ENCODE assay signal across 25 cellular contexts in the genomic region with DNA sequence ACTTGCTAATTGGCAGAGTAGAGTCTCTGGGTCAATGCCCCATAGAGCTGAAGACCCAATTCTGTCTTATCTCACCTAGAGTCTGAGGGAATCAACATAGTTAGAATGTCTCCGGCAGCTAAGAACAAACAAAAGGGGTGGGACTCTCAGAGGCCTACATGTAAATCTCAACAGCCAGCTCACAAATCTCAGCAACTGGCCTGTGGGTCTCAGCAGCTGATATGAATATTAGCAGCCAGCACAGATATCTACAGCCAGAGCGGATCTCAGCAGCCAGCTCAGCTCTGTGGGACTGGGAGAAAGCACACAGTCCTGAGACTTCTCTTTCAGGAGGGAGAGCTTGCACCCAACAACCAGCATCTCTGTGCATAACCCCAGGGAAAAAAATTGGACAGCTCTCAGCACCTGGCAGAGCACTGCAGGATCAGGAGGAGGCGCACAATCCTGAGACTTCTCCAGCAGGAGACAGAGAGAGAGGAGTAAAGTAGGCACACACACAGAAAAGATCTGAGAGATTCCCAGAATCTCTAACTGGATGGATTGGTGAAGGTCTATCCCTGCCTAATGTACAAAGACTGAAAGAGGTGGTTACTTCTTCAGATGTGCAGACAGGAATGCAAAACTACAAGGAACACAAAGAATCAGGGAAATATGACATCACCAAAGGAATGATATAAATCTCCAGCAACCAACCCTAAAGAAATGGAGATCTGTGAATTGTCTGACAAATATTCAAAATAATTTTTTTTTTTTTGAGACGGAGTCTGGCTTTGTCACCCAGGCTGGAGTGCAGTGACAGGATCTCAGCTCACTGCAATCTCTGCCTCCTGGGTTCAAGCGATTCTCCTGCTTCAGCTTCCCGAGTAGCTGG. TPM values are rescaled to one million over a fixed set of nuclear protein-coding genes. Genes with fewer than 3 reads are reported as not detected.
"Had no signal": no experiment of that assay in that cellular context is flagged by ENCODE, and none has a peak within 500 bp of the region (broad histone marks: within the 10 kb centered on the region; RNA-seq: fewer than 3 reads in every experiment).

No MANE protein-coding gene starts in this region.

- H3K4me3 Mint-ChIP-seq: activated naive CD4-positive, alpha-beta T cell treated with anti-CD3 and anti-CD28 coated beads for 36 hours; brain; immature natural killer cell; neural crest cell; stimulated activated naive CD8-positive, alpha-beta T cell treated with anti-CD3 and anti-CD28 coated beads, Interleukin-15, Interleukin-2, amounts not matched to agents 100 ng/mL and 50 ng/mL, for 24 hours had no signal

- H3K27ac ChIP-seq: colonic mucosa, left ventricle myocardium inferior, psoas muscle, skin epidermis, tibial nerve, uterus had no signal

- H3K36me3 Mint-ChIP-seq: brain, immature natural killer cell, naive B cell had no signal

- H3K9me3 Mint-ChIP-seq: activated naive CD4-positive, alpha-beta T cell treated with anti-CD3 and anti-CD28 coated beads for 36 hours; activated T-helper 2 cell treated with anti-CD3 and anti-CD28 coated beads, Interferon-gamma antibody, Interleukin-2, Interleukin-4, amounts not matched to agents 10 μg/mL and 5 μg/mL and 100 μg/mL, durations not matched to agents 14 hours and 24 hours and 36 hours; immature natural killer cell; naive B cell; neural crest cell; stimulated activated naive CD8-positive, alpha-beta T cell treated with anti-CD3 and anti-CD28 coated beads, Interleukin-15, Interleukin-2, amounts not matched to agents 100 ng/mL and 50 ng/mL, for 24 hours had no signal

- H3K36me3 ChIP-seq: colonic mucosa, left ventricle myocardium inferior, tibial nerve, uterus had no signal

- H3K4me1 ChIP-seq: colonic mucosa, uterus had no signal

- H3K27ac Mint-ChIP-seq: activated naive CD4-positive, alpha-beta T cell treated with anti-CD3 and anti-CD28 coated beads for 36 hours; activated T-helper 2 cell treated with anti-CD3 and anti-CD28 coated beads, Interferon-gamma antibody, Interleukin-2, Interleukin-4, amounts not matched to agents 10 μg/mL and 5 μg/mL and 100 μg/mL, durations not matched to agents 14 hours and 24 hours and 36 hours; brain; immature natural killer cell; naive B cell; stimulated activated naive CD8-positive, alpha-beta T cell treated with anti-CD3 and anti-CD28 coated beads, Interleukin-15, Interleukin-2, amounts not matched to agents 100 ng/mL and 50 ng/mL, for 24 hours had no signal

- H3K27me3 ChIP-seq: tibial nerve, uterus had no signal

- DNase-seq: activated CD4-positive, alpha-beta T cell treated with anti-CD3 and anti-CD28 coated beads for 1 hour; activated CD4-positive, alpha-beta T cell treated with anti-CD3 and anti-CD28 coated beads, Interleukin-2, amount 50 U/mL, for 4 hours; activated naive CD4-positive, alpha-beta T cell treated with anti-CD3 and anti-CD28 coated beads for 36 hours; anterior cingulate cortex; central memory CD4-positive, alpha-beta T cell; colonic mucosa; erythroblast; foreskin melanocyte; immature natural killer cell; kidney glomerular epithelial cell; left ventricle myocardium inferior; mammary epithelial cell; mucosa of descending colon; naive B cell; psoas muscle; right cardiac atrium; T-helper 1 cell; T-helper 9 cell; uterus had no signal

- H3K9me3 ChIP-seq: colonic mucosa, mucosa of descending colon, psoas muscle had no signal

- H3K4me3 ChIP-seq: colonic mucosa, left ventricle myocardium inferior, mucosa of descending colon, psoas muscle, skin epidermis, tibial nerve, uterus had no signal

RNA-seq across cellular contexts. Expression of a gene that starts 29.2 kb away (rescaled TPM):
- total RNA-seq: neural crest cell had no signal
